Comparison of ENCODE assay signal across 17 cellular contexts in the genomic region with DNA sequence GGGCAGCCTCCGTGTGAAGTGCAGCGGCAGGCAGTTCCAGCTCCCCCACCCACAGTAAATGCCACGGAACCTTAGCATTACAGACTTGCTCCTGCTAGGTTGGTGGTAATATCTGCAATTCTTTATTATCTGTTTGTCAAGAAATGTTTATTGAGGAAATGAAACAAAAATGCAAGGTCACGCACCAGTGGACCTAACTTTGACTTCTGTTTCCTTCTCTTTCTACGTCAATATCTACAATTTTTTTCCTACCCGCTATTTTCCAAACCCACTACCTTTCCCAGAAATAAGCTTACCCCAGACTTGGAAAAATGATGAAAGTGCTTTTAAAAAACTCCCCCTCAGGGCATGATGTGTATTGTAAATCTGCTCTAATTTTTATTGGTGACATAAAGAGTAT. TPM values are rescaled to one million over a fixed set of nuclear protein-coding genes. Genes with fewer than 3 reads are reported as not detected.
DNase-seq lines count a peak whose midpoint lies in the region; ATAC-seq, FAIRE-seq and TF ChIP-seq lines count a peak whose summit lies in the region.
"Had no signal": no experiment of that assay in that cellular context is flagged by ENCODE, and none has a peak within 500 bp of the region (broad histone marks: within the 10 kb centered on the region; RNA-seq: fewer than 3 reads in every experiment).

No MANE protein-coding gene starts in this region.

- FAIRE-seq in kidney (lab: Jason Lieb, UNC): no peak
- FAIRE-seq: bronchial epithelial cell, D721Med, HepG2, pancreas had no signal

- no peak overlapping the region for H2AFZ ChIP-seq in SU-DHL-6 (ENCODE audit: low read depth, low read length, severe bottlenecking)

- H3K9me2 ChIP-seq in SU-DHL-6 (replicated peaks; ENCODE audit: insufficient read depth, low read length): no peaks in the 10 kb centered on the region

- peaks cover 6% of the 10 kb centered on the region; the same call in 1 of the 2 replicates for H3F3A ChIP-seq in SU-DHL-6 (ENCODE audit: insufficient read depth)

- H3K9ac ChIP-seq in BLaER1: peak overlapping the region; percentile 32; the same call in 1 of the 2 replicates
- peak overlapping the region; percentile 34 for H3K9ac ChIP-seq in SU-DHL-6 (ENCODE audit: low read length)
- no peak overlapping the region for H3K9ac ChIP-seq in kidney (ENCODE audit: low read length in 2 of 2)

- TF ChIP-seq CTCF in SU-DHL-6 (IDR thresholded peaks at IDR 0.05; ENCODE audit: insufficient read depth, low read length, poor library complexity, severe bottlenecking) (no peak), kidney (IDR thresholded peaks at IDR 0.05; ENCODE audit: borderline replicate concordance, extremely low read depth, insufficient read depth) (no peak), omental fat pad (IDR thresholded peaks at IDR 0.05) (no peak)

- intact Hi-C loops in kidney (cut with DNase I): no loop called here

- H3K4me3 ChIP-seq in BLaER1: peak overlapping the region; percentile 34; the same call in 1 of the 2 replicates
- H3K4me3 ChIP-seq in SU-DHL-6 (ENCODE audit: insufficient read depth, low read length, poor library complexity, severe bottlenecking): peak overlapping the region; percentile 18
- peak overlapping the region; percentile 19 to 30 for H3K4me3 ChIP-seq in kidney (ENCODE audit: low read length in 2 of 2)
- H3K4me3 ChIP-seq: pancreas, thoracic aorta had no signal

- H3K27me3 ChIP-seq in BLaER1 (no peaks in the 10 kb centered on the region), SU-DHL-6 (ENCODE audit: low read length) (no peaks in the 10 kb centered on the region)
- H3K27me3 ChIP-seq: pancreas had no signal

- H3K79me2 ChIP-seq in SU-DHL-6 (ENCODE audit: insufficient read depth, low read length): no peaks in the 10 kb centered on the region

- H3K4me1 ChIP-seq in BLaER1 (peaks cover 68% of the 10 kb centered on the region), kidney (ENCODE audit: control insufficient read depth in 1 of 2, insufficient read depth in 1 of 2, low read depth in 1 of 2, low read length in 2 of 2) (peaks cover 2 to 4% of the 10 kb centered on the region in 2 donors)

- no peaks in the 10 kb centered on the region for H4K20me1 ChIP-seq in BLaER1
- H4K20me1 ChIP-seq in SU-DHL-6 (ENCODE audit: low read depth, low read length): no peaks in the 10 kb centered on the region

- H3K36me3 ChIP-seq in BLaER1: no peaks in the 10 kb centered on the region
- no peaks in the 10 kb centered on the region; the same call in 1 of the 2 replicates for H3K36me3 ChIP-seq in SU-DHL-6 (ENCODE audit: low read length)
- H3K36me3 ChIP-seq in kidney (ENCODE audit: control insufficient read depth in 1 of 2, insufficient read depth in 2 of 2, low read length in 2 of 2): peaks cover 0 to 5% of the 10 kb centered on the region in 2 donors
- H3K36me3 ChIP-seq: thoracic aorta had no signal

- peak overlapping the region; percentile 86 for H3K4me2 ChIP-seq in BLaER1
- H3K4me2 ChIP-seq in SU-DHL-6 (ENCODE audit: low read depth, low read length, poor library complexity, severe bottlenecking): peak overlapping the region; percentile 76

- DNase-seq in kidney: no peak
- DNase-seq in omental fat pad (ENCODE audit: low spot score): no peak
- DNase-seq in stimulated activated naive CD4-positive, alpha-beta T cell (lab: John Stamatoyannopoulos, UW): no peak
- no peak for DNase-seq in NCI-H2081 (lab: John Stamatoyannopoulos, UW)
- DNase-seq in HuH-7.5 (ENCODE audit: low spot score): no peak
- DNase-seq: activated naive CD4-positive, alpha-beta T cell treated with anti-CD3 and anti-CD28 coated beads for 36 hours; foreskin melanocyte; NCI-H526; pancreas; SHP77 had no signal

- peak; percentile 32 for ATAC-seq in GM21723 (IDR thresholded peaks at IDR 0.05; ENCODE audit: unreplicated experiment)
- ATAC-seq in omental fat pad (ENCODE audit: low FRiP score): no peak
- ATAC-seq: HepG2 had no signal

- H3K27ac ChIP-seq in BLaER1: peak overlapping the region; percentile 52
- peak overlapping the region; percentile 65 for H3K27ac ChIP-seq in SU-DHL-6 (ENCODE audit: low read depth, low read length)
- no peak overlapping the region for H3K27ac ChIP-seq in kidney (ENCODE audit: low read depth in 2 of 2, low read length in 2 of 2)
- H3K27ac ChIP-seq: thoracic aorta had no signal

- H3K9me3 ChIP-seq in BLaER1 (no peaks in the 10 kb centered on the region), SU-DHL-6 (ENCODE audit: insufficient read depth, low read length) (no peaks in the 10 kb centered on the region), kidney (ENCODE audit: control insufficient read depth in 1 of 2, low read length in 2 of 2) (no peaks in the 10 kb centered on the region)
- H3K9me3 ChIP-seq: pancreas, thoracic aorta had no signal

RNA-seq across cellular contexts. Expression of gene ILDR1, which starts 18.9 kb away (rescaled TPM):
- 17.7 TPM for total RNA-seq in kidney
- polyA plus RNA-seq in kidney (ENCODE audit: insufficient read depth, low read depth, low replicate concordance): 11.9 TPM
- total RNA-seq in omental fat pad: not detected
- total RNA-seq: activated naive CD4-positive, alpha-beta T cell treated with anti-CD3 and anti-CD28 coated beads for 36 hours; HepG2; thoracic aorta had no signal
- polyA plus RNA-seq: HepG2 had no signal

RNA-seq across cellular contexts. Expression of gene CD86, which starts 52.0 kb away (rescaled TPM):
- 6.3 TPM for total RNA-seq in kidney
- 1.3 TPM for polyA plus RNA-seq in kidney (ENCODE audit: insufficient read depth, low read depth, low replicate concordance)
- total RNA-seq in omental fat pad: 10 to 100 TPM; 10.7 to 21.6 (median 15.2) TPM
- total RNA-seq: activated naive CD4-positive, alpha-beta T cell treated with anti-CD3 and anti-CD28 coated beads for 36 hours; HepG2 had no signal
- polyA plus RNA-seq: HepG2 had no signal

Comparison
In these comparisons a context has a peak if more than half of its experiments do, and no peak if none do; other contexts are left out.
1. H3K27ac ChIP-seq: peak in BLaER1 (single experiment) and SU-DHL-6 (single experiment); none in kidney (0 of 2).
2. H3K9ac ChIP-seq: peak in BLaER1 (single experiment) and SU-DHL-6 (single experiment); none in kidney (0 of 2).
3. RNA of gene ILDR1, which starts 18.9 kb away (total RNA-seq): 17.7 TPM in kidney (single experiment); not detected in omental fat pad; every median in the first group is over 10 times any median in the second.
4. Peak in every context shown above with its lines, with median percentiles within 50 percentile points of each other: H3K4me3 ChIP-seq.